30 cellular contexts compared by ENCODE assay signal in genomic region chr13:51107996-51108395, GRCh38. TPM values are rescaled to one million over a fixed set of nuclear protein-coding genes. Genes with fewer than 3 reads are reported as not detected.
A peak's percentile ranks its signal among the peaks of the same experiment; 100 is the strongest.
DNase-seq lines count a peak whose midpoint lies in the region; ATAC-seq, FAIRE-seq and TF ChIP-seq lines count a peak whose summit lies in the region.
"Had no signal": no experiment of that assay in that cellular context is flagged by ENCODE, and none has a peak within 500 bp of the region (broad histone marks: within the 10 kb centered on the region; RNA-seq: fewer than 3 reads in every experiment).

No MANE protein-coding gene starts in this region.

- H3K9me3 ChIP-seq in HepG2 (ENCODE audit: low read length) (no peaks in the 10 kb centered on the region), right lobe of liver (no peaks in the 10 kb centered on the region), endodermal cell (ENCODE audit: control insufficient read depth, low read length) (peaks cover 17% of the 10 kb centered on the region)
- H3K9me3 ChIP-seq: BE2C, BLaER1 had no signal

- H3K4me1 ChIP-seq in HepG2 (ENCODE audit: insufficient read depth, low read length): no peaks in the 10 kb centered on the region
- H3K4me1 ChIP-seq in right lobe of liver: no peaks in the 10 kb centered on the region
- H3K4me1 ChIP-seq in endodermal cell (ENCODE audit: control insufficient read depth, insufficient read depth, low read length): no peaks in the 10 kb centered on the region
- H3K4me1 ChIP-seq: BE2C, BLaER1 had no signal

- H3K36me3 ChIP-seq in HepG2 (replicated peaks in 1 of 2; ENCODE audit: control insufficient read depth in 1 of 2, insufficient read depth in 2 of 2, low read length in 2 of 2) (no peaks in the 10 kb centered on the region), right lobe of liver (no peaks in the 10 kb centered on the region), endodermal cell (ENCODE audit: control insufficient read depth, insufficient read depth, low read length) (peaks cover 30% of the 10 kb centered on the region)
- H3K36me3 ChIP-seq: BE2C, BLaER1 had no signal

- BruUV-seq in HepG2 (replicated peaks; lab: Mats Ljungman, UMichigan): no TSS peak

- H3K4me2 ChIP-seq in HepG2 (ENCODE audit: low read depth, low read length): no peak overlapping the region
- H3K4me2 ChIP-seq: BLaER1 had no signal

- CTCF ChIA-PET in HepG2 (lab: Yijun Ruan, JAX; ENCODE audit: low intra/inter-chr PET ratio, low total read pairs): no interaction called here

- no peaks in the 10 kb centered on the region for H3K27me3 Mint-ChIP-seq in endodermal cell (ENCODE audit: insufficient read depth)

- intact Hi-C loops in HepG2 (cut with micrococcal nuclease; ENCODE audit: unreplicated experiment) (no loop called here), right lobe of liver (cut with DNase I) (no loop called here)

- FAIRE-seq in HepG2 (lab: Jason Lieb, UNC): no peak
- FAIRE-seq: A204.1, GM12878, GM12892, GM18507 had no signal

- DNase-seq in HepG2 (ENCODE audit: low spot score): no peak
- no peak for DNase-seq in right lobe of liver
- peak; percentile 36 for DNase-seq in endodermal cell
- DNase-seq: 8988T; ACHN; BE2C; C1 segment of cervical spinal cord; CD4-positive, alpha-beta memory T cell; CD4-positive, CD25-positive, alpha-beta regulatory T cell; CD8-positive, alpha-beta memory T cell; COR-L47; DMS 273 treated with DMSO at 0.1 percent for 48 hours; DMS153; DMS53; DMS79; DND-41; EL; GDM1 had no signal

- no peak overlapping the region for H3K27ac Mint-ChIP-seq in endodermal cell
- H3K27ac Mint-ChIP-seq: CD14-positive monocyte; CD4-positive, alpha-beta memory T cell; CD4-positive, CD25-positive, alpha-beta regulatory T cell; CD8-positive, alpha-beta memory T cell had no signal

- no peak for TF ChIP-seq POLR2A in HepG2 (IDR thresholded peaks at IDR 0.05; ENCODE audit: insufficient read depth in 1 of 2, low read depth in 2 of 2, low read length in 2 of 2)
- TF ChIP-seq POLR2A in right lobe of liver (IDR thresholded peaks at IDR 0.05): no peak

- H2AFZ ChIP-seq in HepG2 (ENCODE audit: low read length): no peak overlapping the region

- POLR2A ChIA-PET in HepG2 (lab: Yijun Ruan, JAX): no interaction called here

- H3K9me3 Mint-ChIP-seq in endodermal cell: peaks cover 15% of the 10 kb centered on the region
- H3K9me3 Mint-ChIP-seq: CD4-positive, alpha-beta memory T cell; CD4-positive, CD25-positive, alpha-beta regulatory T cell; CD8-positive, alpha-beta memory T cell had no signal

- peaks cover 61% of the 10 kb centered on the region for H3K36me3 Mint-ChIP-seq in endodermal cell (ENCODE audit: low read depth)
- H3K36me3 Mint-ChIP-seq: CD14-positive monocyte; CD4-positive, alpha-beta memory T cell; CD4-positive, CD25-positive, alpha-beta regulatory T cell; CD8-positive, alpha-beta memory T cell had no signal

- no peak overlapping the region for H3K9ac ChIP-seq in HepG2 (ENCODE audit: insufficient read depth, low read depth, low read length)
- H3K9ac ChIP-seq in endodermal cell (ENCODE audit: extremely low read depth, low read length, poor library complexity, severe bottlenecking): no peak overlapping the region
- H3K9ac ChIP-seq: BLaER1 had no signal

- WGBS in HepG2 (ENCODE audit: low lambda C conversion rate): 47% methylated on average over 2 of the region's 4 CpGs
- 79% methylated on average over 2 of the region's 4 CpGs for WGBS in right lobe of liver (ENCODE audit: insufficient coverage, low coverage, low lambda C conversion rate, missing lambda C conversion rate)
- 92 to 100% methylated on average over 1 to 4 of the region's 4 CpGs for WGBS in endodermal cell (ENCODE audit: insufficient coverage in 1 of 2, insufficient read length in 1 of 2), 2 experiments

- no peak for TF ChIP-seq EP300 in HepG2 (IDR thresholded peaks at IDR 0.05; ENCODE audit: low read depth in 2 of 2, low read length in 2 of 2)
- TF ChIP-seq EP300 in HepG2 (CRISPR knock-in tag; IDR thresholded peaks at IDR 0.05; ENCODE audit: borderline replicate concordance): no peak

- peaks cover 2 to 72% of the 10 kb centered on the region in 2 experiments for H3K27me3 ChIP-seq in HepG2 (ENCODE audit: control insufficient read depth in 1 of 2, insufficient read depth in 2 of 2, low read length in 2 of 2)
- H3K27me3 ChIP-seq in right lobe of liver: no peaks in the 10 kb centered on the region
- no peaks in the 10 kb centered on the region for H3K27me3 ChIP-seq in endodermal cell (ENCODE audit: control insufficient read depth, insufficient read depth, low read length, poor library complexity, severe bottlenecking)
- H3K27me3 ChIP-seq: BE2C, BLaER1 had no signal

- TF ChIP-seq RAD21 in HepG2 (CRISPR knock-in tag; IDR thresholded peaks at IDR 0.05): no peak

- ATAC-seq in HepG2 (no peak), right lobe of liver (no peak), GM21723 (IDR thresholded peaks at IDR 0.05; ENCODE audit: unreplicated experiment) (no peak), HG02678 (IDR thresholded peaks at IDR 0.05; ENCODE audit: unreplicated experiment) (no peak)
- ATAC-seq: GM12878 had no signal

- H3K4me3 Mint-ChIP-seq in endodermal cell: no peak overlapping the region
- H3K4me3 Mint-ChIP-seq: CD14-positive monocyte; CD4-positive, alpha-beta memory T cell; CD4-positive, CD25-positive, alpha-beta regulatory T cell; CD8-positive, alpha-beta memory T cell had no signal

- H3K4me3 ChIP-seq in HepG2 (replicated peaks in 1 of 3; ENCODE audit: insufficient read depth in 1 of 3, low read depth in 2 of 3, low read length in 3 of 3) (no peak overlapping the region), right lobe of liver (no peak overlapping the region), endodermal cell (ENCODE audit: low read length) (no peak overlapping the region)
- H3K4me3 ChIP-seq: BLaER1, GM12878 had no signal

- H3K27ac ChIP-seq in HepG2 (ENCODE audit: extremely low read length, insufficient read depth, low read length): no peak overlapping the region
- H3K27ac ChIP-seq in right lobe of liver: no peak overlapping the region
- no peak overlapping the region for H3K27ac ChIP-seq in endodermal cell (ENCODE audit: low read depth, low read length)
- H3K27ac ChIP-seq: BLaER1 had no signal

- no peaks in the 10 kb centered on the region for H3K79me2 ChIP-seq in HepG2 (ENCODE audit: insufficient read depth, low read length)

- no peaks in the 10 kb centered on the region for H4K20me1 ChIP-seq in HepG2 (ENCODE audit: insufficient read depth, low read length)
- H4K20me1 ChIP-seq: BLaER1 had no signal

- peaks cover 5% of the 10 kb centered on the region for H3K4me1 Mint-ChIP-seq in endodermal cell
- H3K4me1 Mint-ChIP-seq: CD4-positive, alpha-beta memory T cell; CD4-positive, CD25-positive, alpha-beta regulatory T cell; CD8-positive, alpha-beta memory T cell had no signal

- in situ Hi-C loops in HepG2 (cut with HindIII; ENCODE audit: extremely low pct_ligation_motif_present, low pct_unique_long_range_greater_than_20kb): no loop called here

- TF ChIP-seq CTCF in HepG2 (CRISPR knock-in tag; IDR thresholded peaks at IDR 0.05) (no peak), right lobe of liver (IDR thresholded peaks at IDR 0.05) (no peak), endodermal cell (conservative IDR thresholded peaks at IDR 0.05) (no peak)

TF ChIP-seq in HepG2, 621 proteins besides CTCF, POLR2A, EP300 and RAD21:
- peak; percentile 33; the same call in 1 of the 2 replicates for TF ChIP-seq ATF7 (IDR thresholded peaks at IDR 0.05)
- TF ChIP-seq ATF7 (CRISPR knock-in tag; IDR thresholded peaks at IDR 0.05): no peak
- TF ChIP-seq FOXA3 (CRISPR knock-in tag; IDR thresholded peaks at IDR 0.05): no peak
- no peak for TF ChIP-seq TMF1 (CRISPR knock-in tag; IDR thresholded peaks at IDR 0.05; ENCODE audit: low read depth)

RNA-seq across cellular contexts. Expression of gene C13orf42, which starts 3.1 kb away (rescaled TPM):
- total RNA-seq in HepG2 (2016; rRNA removed; fragmentation: Illumina TruSeq; extraction: Trizol) (not detected in 2 replicates), right lobe of liver (not detected), endodermal cell (10 to 100 TPM; 19.0 to 27.7 TPM)
- not detected in 2 replicates for total RNA-seq in HepG2 (2016; cell fraction: cytosol; rRNA removed; fragmentation: Illumina TruSeq; extraction: Trizol; ENCODE audit: low read depth)
- total RNA-seq in HepG2 (2016; cell fraction: insoluble cytoplasmic fraction; rRNA removed; fragmentation: Illumina TruSeq; extraction: Trizol): not detected in 2 replicates
- total RNA-seq in HepG2 (2016; cell fraction: membrane; rRNA removed; fragmentation: Illumina TruSeq; extraction: Trizol): not detected in 2 replicates
- not detected in 2 replicates for total RNA-seq in HepG2 (2016; cell fraction: nucleus; rRNA removed; fragmentation: Illumina TruSeq; extraction: Trizol)
- polyA plus RNA-seq in HepG2 (2011; rRNA removed): not detected in 2 replicates
- polyA plus RNA-seq in HepG2 (2011; cell fraction: cytosol; rRNA removed): not detected in 2 replicates
- not detected in 2 replicates for polyA plus RNA-seq in HepG2 (2011; cell fraction: nucleus; rRNA removed)
- not detected in 2 replicates for polyA plus RNA-seq in HepG2 (2012)
- not detected in 2 replicates for polyA plus RNA-seq in HepG2 (2016; cell fraction: cytosol; fragmentation: Illumina TruSeq; extraction: Trizol; ENCODE audit: low read depth)
- not detected in 2 replicates for polyA plus RNA-seq in HepG2 (2016; cell fraction: insoluble cytoplasmic fraction; fragmentation: Illumina TruSeq; extraction: Trizol; ENCODE audit: low read depth)
- polyA plus RNA-seq in HepG2 (2016; cell fraction: membrane; fragmentation: Illumina TruSeq; extraction: Trizol; ENCODE audit: low read depth): not detected in 2 replicates
- not detected in 2 replicates for polyA plus RNA-seq in HepG2 (2016; cell fraction: nucleus; fragmentation: Illumina TruSeq; extraction: Trizol; ENCODE audit: insufficient read depth, low read depth)
- not detected in 2 replicates for polyA minus RNA-seq in HepG2 (2011; rRNA and poly(A)+ RNA removed; ENCODE audit: low replicate concordance)
- polyA minus RNA-seq in HepG2 (2011; cell fraction: cytosol; rRNA and poly(A)+ RNA removed): not detected in 2 replicates
- polyA minus RNA-seq in HepG2 (2011; cell fraction: nucleus; rRNA and poly(A)+ RNA removed): not detected in 2 replicates
- 1.6 TPM for polyA plus RNA-seq in endodermal cell (2013, experiment 1 of 2)
- 2.4 TPM for polyA plus RNA-seq in endodermal cell (2013, experiment 2 of 2)
- total RNA-seq: A673; CD4-positive, alpha-beta memory T cell; CD4-positive, CD25-positive, alpha-beta regulatory T cell; CD8-positive, alpha-beta memory T cell; Daoy; G401; GM12878 had no signal
- polyA plus RNA-seq: AG04450; CD14-positive monocyte; CD4-positive, alpha-beta memory T cell; CD4-positive, CD25-positive, alpha-beta regulatory T cell; CD8-positive, alpha-beta memory T cell; GM12878 had no signal

Comparison
In these comparisons a context has a peak if more than half of its experiments do, and no peak if none do; other contexts are left out.
1. RNA of gene C13orf42, which starts 3.1 kb away (total RNA-seq): 19.0 to 27.7 TPM in endodermal cell; not detected in HepG2 and not detected in right lobe of liver; every median in the first group is over 10 times any median in the second.